1 cellular context compared by ENCODE assay signal in the genomic region with DNA sequence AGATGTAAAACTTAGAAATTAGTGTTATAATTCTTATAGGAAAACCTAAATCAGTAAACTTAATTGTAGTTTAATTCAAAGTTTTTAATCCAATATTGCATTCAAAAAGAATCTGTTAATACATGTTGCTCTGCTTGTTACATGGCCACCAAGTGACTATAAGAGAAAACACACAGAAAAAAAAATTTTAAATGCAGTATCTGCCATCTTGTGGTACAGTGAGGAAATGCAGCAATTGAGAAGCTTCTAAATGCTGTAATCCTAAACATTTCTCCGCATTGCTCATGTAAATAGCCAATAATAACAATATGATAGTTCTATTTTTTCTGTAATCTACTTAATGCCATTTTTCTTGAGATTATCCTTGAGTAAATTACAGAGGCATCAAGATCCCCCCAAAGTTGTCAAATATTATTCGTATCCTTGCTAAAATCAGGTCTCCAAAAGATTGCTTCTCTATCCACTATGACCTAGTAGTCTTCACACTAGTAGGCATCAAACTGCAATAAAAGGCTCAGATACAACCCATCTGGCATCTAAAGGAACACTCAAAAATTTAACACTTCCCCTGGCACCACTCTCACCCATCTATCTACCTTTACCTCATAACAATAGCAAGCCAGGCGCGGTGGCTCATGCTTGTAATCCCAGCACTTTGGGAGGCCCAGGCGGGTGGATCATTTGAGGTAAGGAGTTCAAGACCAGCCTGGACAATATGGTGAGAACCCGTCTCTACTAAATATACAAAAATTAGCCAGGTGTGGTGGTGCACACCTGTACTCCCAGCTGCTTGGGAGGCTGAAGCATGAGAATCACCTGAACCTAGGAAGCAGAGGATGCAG.
TF ChIP-seq lines count a peak whose summit lies in the region.

No MANE protein-coding gene starts in this region.

TF ChIP-seq in H1, 55 proteins besides CTCF, POLR2A, EP300 and RAD21 (continued from another document):
- TF ChIP-seq, protein P1, sequence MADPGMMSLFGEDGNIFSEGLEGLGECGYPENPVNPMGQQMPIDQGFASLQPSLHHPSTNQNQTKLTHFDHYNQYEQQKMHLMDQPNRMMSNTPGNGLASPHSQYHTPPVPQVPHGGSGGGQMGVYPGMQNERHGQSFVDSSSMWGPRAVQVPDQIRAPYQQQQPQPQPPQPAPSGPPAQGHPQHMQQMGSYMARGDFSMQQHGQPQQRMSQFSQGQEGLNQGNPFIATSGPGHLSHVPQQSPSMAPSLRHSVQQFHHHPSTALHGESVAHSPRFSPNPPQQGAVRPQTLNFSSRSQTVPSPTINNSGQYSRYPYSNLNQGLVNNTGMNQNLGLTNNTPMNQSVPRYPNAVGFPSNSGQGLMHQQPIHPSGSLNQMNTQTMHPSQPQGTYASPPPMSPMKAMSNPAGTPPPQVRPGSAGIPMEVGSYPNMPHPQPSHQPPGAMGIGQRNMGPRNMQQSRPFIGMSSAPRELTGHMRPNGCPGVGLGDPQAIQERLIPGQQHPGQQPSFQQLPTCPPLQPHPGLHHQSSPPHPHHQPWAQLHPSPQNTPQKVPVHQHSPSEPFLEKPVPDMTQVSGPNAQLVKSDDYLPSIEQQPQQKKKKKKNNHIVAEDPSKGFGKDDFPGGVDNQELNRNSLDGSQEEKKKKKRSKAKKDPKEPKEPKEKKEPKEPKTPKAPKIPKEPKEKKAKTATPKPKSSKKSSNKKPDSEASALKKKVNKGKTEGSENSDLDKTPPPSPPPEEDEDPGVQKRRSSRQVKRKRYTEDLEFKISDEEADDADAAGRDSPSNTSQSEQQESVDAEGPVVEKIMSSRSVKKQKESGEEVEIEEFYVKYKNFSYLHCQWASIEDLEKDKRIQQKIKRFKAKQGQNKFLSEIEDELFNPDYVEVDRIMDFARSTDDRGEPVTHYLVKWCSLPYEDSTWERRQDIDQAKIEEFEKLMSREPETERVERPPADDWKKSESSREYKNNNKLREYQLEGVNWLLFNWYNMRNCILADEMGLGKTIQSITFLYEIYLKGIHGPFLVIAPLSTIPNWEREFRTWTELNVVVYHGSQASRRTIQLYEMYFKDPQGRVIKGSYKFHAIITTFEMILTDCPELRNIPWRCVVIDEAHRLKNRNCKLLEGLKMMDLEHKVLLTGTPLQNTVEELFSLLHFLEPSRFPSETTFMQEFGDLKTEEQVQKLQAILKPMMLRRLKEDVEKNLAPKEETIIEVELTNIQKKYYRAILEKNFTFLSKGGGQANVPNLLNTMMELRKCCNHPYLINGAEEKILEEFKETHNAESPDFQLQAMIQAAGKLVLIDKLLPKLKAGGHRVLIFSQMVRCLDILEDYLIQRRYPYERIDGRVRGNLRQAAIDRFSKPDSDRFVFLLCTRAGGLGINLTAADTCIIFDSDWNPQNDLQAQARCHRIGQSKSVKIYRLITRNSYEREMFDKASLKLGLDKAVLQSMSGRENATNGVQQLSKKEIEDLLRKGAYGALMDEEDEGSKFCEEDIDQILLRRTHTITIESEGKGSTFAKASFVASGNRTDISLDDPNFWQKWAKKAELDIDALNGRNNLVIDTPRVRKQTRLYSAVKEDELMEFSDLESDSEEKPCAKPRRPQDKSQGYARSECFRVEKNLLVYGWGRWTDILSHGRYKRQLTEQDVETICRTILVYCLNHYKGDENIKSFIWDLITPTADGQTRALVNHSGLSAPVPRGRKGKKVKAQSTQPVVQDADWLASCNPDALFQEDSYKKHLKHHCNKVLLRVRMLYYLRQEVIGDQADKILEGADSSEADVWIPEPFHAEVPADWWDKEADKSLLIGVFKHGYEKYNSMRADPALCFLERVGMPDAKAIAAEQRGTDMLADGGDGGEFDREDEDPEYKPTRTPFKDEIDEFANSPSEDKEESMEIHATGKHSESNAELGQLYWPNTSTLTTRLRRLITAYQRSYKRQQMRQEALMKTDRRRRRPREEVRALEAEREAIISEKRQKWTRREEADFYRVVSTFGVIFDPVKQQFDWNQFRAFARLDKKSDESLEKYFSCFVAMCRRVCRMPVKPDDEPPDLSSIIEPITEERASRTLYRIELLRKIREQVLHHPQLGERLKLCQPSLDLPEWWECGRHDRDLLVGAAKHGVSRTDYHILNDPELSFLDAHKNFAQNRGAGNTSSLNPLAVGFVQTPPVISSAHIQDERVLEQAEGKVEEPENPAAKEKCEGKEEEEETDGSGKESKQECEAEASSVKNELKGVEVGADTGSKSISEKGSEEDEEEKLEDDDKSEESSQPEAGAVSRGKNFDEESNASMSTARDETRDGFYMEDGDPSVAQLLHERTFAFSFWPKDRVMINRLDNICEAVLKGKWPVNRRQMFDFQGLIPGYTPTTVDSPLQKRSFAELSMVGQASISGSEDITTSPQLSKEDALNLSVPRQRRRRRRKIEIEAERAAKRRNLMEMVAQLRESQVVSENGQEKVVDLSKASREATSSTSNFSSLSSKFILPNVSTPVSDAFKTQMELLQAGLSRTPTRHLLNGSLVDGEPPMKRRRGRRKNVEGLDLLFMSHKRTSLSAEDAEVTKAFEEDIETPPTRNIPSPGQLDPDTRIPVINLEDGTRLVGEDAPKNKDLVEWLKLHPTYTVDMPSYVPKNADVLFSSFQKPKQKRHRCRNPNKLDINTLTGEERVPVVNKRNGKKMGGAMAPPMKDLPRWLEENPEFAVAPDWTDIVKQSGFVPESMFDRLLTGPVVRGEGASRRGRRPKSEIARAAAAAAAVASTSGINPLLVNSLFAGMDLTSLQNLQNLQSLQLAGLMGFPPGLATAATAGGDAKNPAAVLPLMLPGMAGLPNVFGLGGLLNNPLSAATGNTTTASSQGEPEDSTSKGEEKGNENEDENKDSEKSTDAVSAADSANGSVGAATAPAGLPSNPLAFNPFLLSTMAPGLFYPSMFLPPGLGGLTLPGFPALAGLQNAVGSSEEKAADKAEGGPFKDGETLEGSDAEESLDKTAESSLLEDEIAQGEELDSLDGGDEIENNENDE (IDR thresholded peaks at IDR 0.05; ENCODE audit: insufficient replicate concordance, low read length): no peak
- TF ChIP-seq KDM4A (IDR thresholded peaks at IDR 0.05; ENCODE audit: low read depth, low read length, severe bottlenecking): no peak
- no peak for TF ChIP-seq JUN (IDR thresholded peaks at IDR 0.05; ENCODE audit: low read depth, low read length)
- no peak for TF ChIP-seq RXRA (IDR thresholded peaks at IDR 0.05; ENCODE audit: insufficient read depth, low read depth, low read length)
- no peak for TF ChIP-seq CHD1 (IDR thresholded peaks at IDR 0.05; ENCODE audit: low read depth, low read length)
- TF ChIP-seq CREB1 (IDR thresholded peaks at IDR 0.05): no peak
- TF ChIP-seq POLR2AphosphoS5 (IDR thresholded peaks at IDR 0.05; ENCODE audit: low read depth, low read length): no peak
- TF ChIP-seq, protein P2, sequence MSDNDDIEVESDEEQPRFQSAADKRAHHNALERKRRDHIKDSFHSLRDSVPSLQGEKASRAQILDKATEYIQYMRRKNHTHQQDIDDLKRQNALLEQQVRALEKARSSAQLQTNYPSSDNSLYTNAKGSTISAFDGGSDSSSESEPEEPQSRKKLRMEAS (IDR thresholded peaks at IDR 0.05): no peak
- no peak for TF ChIP-seq NRF1 (IDR thresholded peaks at IDR 0.05; ENCODE audit: low read depth, low read length)
- TF ChIP-seq POU5F1 (IDR thresholded peaks at IDR 0.05; ENCODE audit: low read depth, low read length): no peak
- no peak for TF ChIP-seq SIRT6 (IDR thresholded peaks at IDR 0.05; ENCODE audit: low read length)
- no peak for TF ChIP-seq PHF8 (conservative IDR thresholded peaks at IDR 0.05; ENCODE audit: low read depth, low read length)
- no peak for TF ChIP-seq HDAC2 (IDR thresholded peaks at IDR 0.05; ENCODE audit: borderline replicate concordance in 1 of 2, low read depth in 2 of 2, low read length in 2 of 2)
- TF ChIP-seq, protein P3, sequence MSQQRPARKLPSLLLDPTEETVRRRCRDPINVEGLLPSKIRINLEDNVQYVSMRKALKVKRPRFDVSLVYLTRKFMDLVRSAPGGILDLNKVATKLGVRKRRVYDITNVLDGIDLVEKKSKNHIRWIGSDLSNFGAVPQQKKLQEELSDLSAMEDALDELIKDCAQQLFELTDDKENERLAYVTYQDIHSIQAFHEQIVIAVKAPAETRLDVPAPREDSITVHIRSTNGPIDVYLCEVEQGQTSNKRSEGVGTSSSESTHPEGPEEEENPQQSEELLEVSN (IDR thresholded peaks at IDR 0.05): no peak
- TF ChIP-seq, protein P4, sequence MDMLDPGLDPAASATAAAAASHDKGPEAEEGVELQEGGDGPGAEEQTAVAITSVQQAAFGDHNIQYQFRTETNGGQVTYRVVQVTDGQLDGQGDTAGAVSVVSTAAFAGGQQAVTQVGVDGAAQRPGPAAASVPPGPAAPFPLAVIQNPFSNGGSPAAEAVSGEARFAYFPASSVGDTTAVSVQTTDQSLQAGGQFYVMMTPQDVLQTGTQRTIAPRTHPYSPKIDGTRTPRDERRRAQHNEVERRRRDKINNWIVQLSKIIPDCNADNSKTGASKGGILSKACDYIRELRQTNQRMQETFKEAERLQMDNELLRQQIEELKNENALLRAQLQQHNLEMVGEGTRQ (IDR thresholded peaks at IDR 0.05; ENCODE audit: low read length): no peak
- TF ChIP-seq MAFK (IDR thresholded peaks at IDR 0.05; ENCODE audit: low read depth, low read length): no peak; the same call in 1 of the 2 replicates
- no peak for TF ChIP-seq RNF2 (IDR thresholded peaks at IDR 0.05; ENCODE audit: borderline replicate concordance, low read depth, low read length, missing control alignments, poor library complexity, severe bottlenecking)
- no peak for TF ChIP-seq SAP30 (IDR thresholded peaks at IDR 0.05; ENCODE audit: insufficient read depth, insufficient replicate concordance, low read length)
